8 cellular contexts compared by ENCODE assay signal in the genomic region with DNA sequence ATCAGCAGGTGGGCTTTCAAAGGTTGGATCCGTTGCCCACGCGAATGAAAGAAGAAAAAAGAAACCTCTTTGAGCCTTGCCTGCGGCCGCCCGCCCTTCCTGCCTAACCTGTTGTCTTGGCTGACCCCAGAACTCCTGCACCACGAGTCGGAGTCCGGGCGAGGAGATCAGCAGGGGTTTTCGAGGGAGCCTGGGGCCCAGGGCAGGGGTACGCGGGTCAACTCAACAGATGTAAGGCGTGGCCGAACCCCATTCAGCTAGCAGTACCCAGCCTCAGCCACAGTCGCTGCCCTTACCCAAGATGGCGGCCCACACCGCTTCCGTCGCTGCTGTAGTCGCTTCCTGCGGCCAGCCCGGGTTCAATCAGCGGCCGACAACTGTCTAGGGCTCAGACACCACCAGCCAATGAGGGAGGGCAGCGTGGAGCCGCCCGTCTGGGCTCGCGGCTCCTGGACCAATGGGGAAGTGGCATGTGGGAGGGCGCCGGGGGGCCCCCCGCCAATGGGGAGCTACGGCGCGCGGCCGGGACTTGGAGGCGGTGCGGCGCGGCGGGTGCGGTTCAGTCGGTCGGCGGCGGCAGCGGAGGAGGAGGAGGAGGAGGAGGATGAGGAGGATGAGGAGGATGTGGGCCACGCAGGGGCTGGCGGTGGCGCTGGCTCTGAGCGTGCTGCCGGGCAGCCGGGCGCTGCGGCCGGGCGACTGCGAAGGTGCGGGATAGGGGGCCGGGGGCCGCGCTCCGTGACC. TPM values are rescaled to one million over a fixed set of nuclear protein-coding genes. Genes with fewer than 3 reads are reported as not detected.
DNase-seq lines count a peak whose midpoint lies in the region; ATAC-seq and TF ChIP-seq lines count a peak whose summit lies in the region.

A gene (plus strand): TSS at position 562 of the 744 bp plus-strand sequence. CDS start 52 bp downstream, at position 614.

- peaks cover 37% of the 10 kb centered on the region for H3K79me2 ChIP-seq in KMS-11 (ENCODE audit: insufficient read depth, low read depth)

- no peak for TF ChIP-seq CTCF in KMS-11 (conservative IDR thresholded peaks at IDR 0.05; ENCODE audit: low read depth, low read length)
- TF ChIP-seq CTCF in Peyer's patch (IDR thresholded peaks at IDR 0.05) = peak in 3 of 6 experiments; percentile 32 to 46 (median 41)

- H3K4me3 ChIP-seq in KMS-11 (IDR thresholded peaks at IDR 0.05; ENCODE audit: insufficient read depth, low read depth, low read length) (no peak within 1 kb of the TSS), Peyer's patch (peak within 1 kb of the TSS; percentile 61 to 92 (median 81)), esophagus (ENCODE audit: low read depth in 1 of 2, low read length in 2 of 2) (peak within 1 kb of the TSS; percentile 80 to 94), muscle layer of colon (ENCODE audit: low read depth in 1 of 2, low read length in 2 of 2) (peak within 1 kb of the TSS; percentile 78 to 94)

- peak within 1 kb of the TSS; percentile 68 for H2AFZ ChIP-seq in KMS-11 (ENCODE audit: low read depth)

- H3K36me3 ChIP-seq in KMS-11 (ENCODE audit: insufficient read depth) (no peaks in the 10 kb centered on the region), Peyer's patch (peaks cover 0 to 14% (median 0%) of the 10 kb centered on the region in 3 donors), esophagus (ENCODE audit: control insufficient read depth in 2 of 2, insufficient read depth in 2 of 2, low read length in 1 of 2) (peaks cover 0 to 3% of the 10 kb centered on the region in 2 donors), muscle layer of colon (ENCODE audit: insufficient read depth, low read length) (peaks cover 21% of the 10 kb centered on the region)

- TF ChIP-seq POLR2A in Peyer's patch (IDR thresholded peaks at IDR 0.05) = peak; percentile 76 to 91

- H3K4me2 ChIP-seq in KMS-11 = peak within 1 kb of the TSS; percentile 76

- H3K9ac ChIP-seq in KMS-11 (peak within 1 kb of the TSS; percentile 89), muscle layer of colon (ENCODE audit: low read length) (peak within 1 kb of the TSS; percentile 86)

- H3K27me3 ChIP-seq in KMS-11 (ENCODE audit: insufficient read depth, low read depth) = no peaks in the 10 kb centered on the region
- H3K27me3 ChIP-seq in Peyer's patch = no peaks in the 10 kb centered on the region
- H3K27me3 ChIP-seq in esophagus (ENCODE audit: control insufficient read depth in 1 of 2, insufficient read depth in 2 of 2, low read length in 2 of 2) = no peaks in the 10 kb centered on the region
- H3K27me3 ChIP-seq in muscle layer of colon (ENCODE audit: control insufficient read depth in 1 of 2, insufficient read depth in 2 of 2, low read length in 2 of 2) = no peaks in the 10 kb centered on the region

- H4K20me1 ChIP-seq in KMS-11 (ENCODE audit: insufficient read depth) = no peaks in the 10 kb centered on the region

- peak within 1 kb of the TSS; percentile 81 for H3K27ac ChIP-seq in KMS-11
- H3K27ac ChIP-seq in Peyer's patch = peak within 1 kb of the TSS; percentile 87 to 94 (median 88)
- peak within 1 kb of the TSS; percentile 95 to 98 for H3K27ac ChIP-seq in esophagus (ENCODE audit: low read depth in 2 of 2, low read length in 1 of 2)
- H3K27ac ChIP-seq in muscle layer of colon (ENCODE audit: low read depth, low read length) = peak within 1 kb of the TSS; percentile 98

- H3K4me1 ChIP-seq in KMS-11 (ENCODE audit: low read depth, poor library complexity, severe bottlenecking) = peaks cover 38% of the 10 kb centered on the region
- peaks cover 0 to 43% (median 6%) of the 10 kb centered on the region in 4 donors for H3K4me1 ChIP-seq in Peyer's patch
- H3K4me1 ChIP-seq in esophagus (ENCODE audit: control insufficient read depth in 2 of 2, insufficient read depth in 2 of 2, low read length in 1 of 2) = peaks cover 0 to 8% of the 10 kb centered on the region in 2 donors
- peaks cover 25% of the 10 kb centered on the region for H3K4me1 ChIP-seq in muscle layer of colon (ENCODE audit: insufficient read depth, low read length)

- no peaks in the 10 kb centered on the region for H3K9me3 ChIP-seq in Peyer's patch
- H3K9me3 ChIP-seq in esophagus (ENCODE audit: control insufficient read depth in 2 of 2, insufficient read depth in 1 of 2, low read depth in 1 of 2, low read length in 1 of 2) = no peaks in the 10 kb centered on the region
- no peaks in the 10 kb centered on the region for H3K9me3 ChIP-seq in muscle layer of colon (ENCODE audit: low read length)

- WGBS in esophagus, 2 donors = 0% methylated on average over 44 to 65 of the region's 65 CpGs

- DNase-seq in DMS79 (lab: John Stamatoyannopoulos, UW) (peak; percentile 78), Peyer's patch (peak; percentile 98 to 99 (median 99))
- DNase-seq in activated T-cell treated with anti-CD3 and anti-CD28 coated beads, Interleukin-2, amount 50 U/mL, for 48 hours = peak; percentile 95 to 97
- DNase-seq in stimulated activated CD8-positive, alpha-beta memory T cell treated with anti-CD3 and anti-CD28 coated beads, Interleukin-7, amount 100 ng/mL, for 24 hours (ENCODE audit: low read depth) = peak; percentile 90

- peak; percentile 93 for ATAC-seq in GM21737 (IDR thresholded peaks at IDR 0.05; ENCODE audit: unreplicated experiment)

RNA-seq across cellular contexts. Expression of the gene that starts here (rescaled TPM):
- total RNA-seq in Peyer's patch = 10 to 100 TPM; 18.2 to 52.7 (median 26.4) TPM
- polyA plus RNA-seq in esophagus = 10 to 100 TPM; 31.2 to 82.3 TPM
